8 cellular contexts compared by ENCODE assay signal in the genomic region with DNA sequence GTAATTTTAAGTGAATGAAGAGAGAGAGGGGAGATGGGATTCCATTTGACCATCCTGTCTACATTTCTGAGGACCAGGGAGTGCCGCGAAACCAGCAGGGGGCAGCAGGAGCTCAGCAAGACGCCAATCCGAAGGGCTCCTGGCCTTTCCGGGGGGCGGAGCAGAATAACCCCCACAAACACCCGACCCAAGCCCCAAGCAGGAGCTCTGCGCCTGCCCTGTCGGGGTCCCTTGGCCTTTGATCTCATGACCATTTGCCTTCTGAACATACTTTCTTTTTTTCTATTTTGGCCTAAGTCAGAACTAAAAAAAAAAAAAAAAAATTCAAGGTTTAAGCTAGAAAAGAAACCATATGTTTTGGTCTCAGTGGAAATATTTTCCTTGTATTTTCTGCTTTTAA. TPM values are rescaled to one million over a fixed set of nuclear protein-coding genes. Genes with fewer than 3 reads are reported as not detected.
DNase-seq lines count a peak whose midpoint lies in the region; ATAC-seq, FAIRE-seq and TF ChIP-seq lines count a peak whose summit lies in the region.

No MANE protein-coding gene starts in this region.

- peak; percentile 83 for TF ChIP-seq CTCF in D721Med (IDR thresholded peaks at IDR 0.05; ENCODE audit: insufficient read depth, missing control alignments)
- peak; percentile 56 to 91 (median 62) for TF ChIP-seq CTCF in gastroesophageal sphincter (IDR thresholded peaks at IDR 0.05)
- peak; percentile 88 to 93 (median 89) for TF ChIP-seq CTCF in transverse colon (IDR thresholded peaks at IDR 0.05)

- DNase-seq in D721Med (ENCODE audit: insufficient read length, low spot score) (peak; percentile 55), KBM-7 (peak; percentile 76), SK-N-DZ (ENCODE audit: low spot score) (peak; percentile 1), pons (ENCODE audit: low spot score) (peak; percentile 65), transverse colon (peak; percentile 86)
- peak; percentile 74 for DNase-seq in activated gamma-delta T cell treated with anti-CD3 and anti-CD28 coated beads, Interleukin-2, amount 50 U/mL, for 16 hours (ENCODE audit: low read depth)

- no peaks in the 10 kb centered on the region for H3K27me3 ChIP-seq in gastroesophageal sphincter
- H3K27me3 ChIP-seq in transverse colon, result no peaks in the 10 kb centered on the region

- TF ChIP-seq POLR2A in gastroesophageal sphincter (IDR thresholded peaks at IDR 0.05) (no peak), transverse colon (IDR thresholded peaks at IDR 0.05) (no peak)

- no peaks in the 10 kb centered on the region for H3K9me3 ChIP-seq in gastroesophageal sphincter
- no peaks in the 10 kb centered on the region for H3K9me3 ChIP-seq in transverse colon

- intact Hi-C loops in transverse colon (cut with DNase I; ENCODE audit: low total_unique reads), result loop anchor here (5.0 kb wide), 1 partner anchor 154 kb away; no protein-coding TSS in a partner anchor

- no peak overlapping the region for H3K27ac ChIP-seq in gastroesophageal sphincter
- peak overlapping the region in 2 of 4 donors; percentile 37 to 58 for H3K27ac ChIP-seq in transverse colon

- H3K4me1 ChIP-seq in gastroesophageal sphincter, result peaks cover 4 to 27% (median 11%) of the 10 kb centered on the region in 3 donors
- H3K4me1 ChIP-seq in transverse colon, result peaks cover 12 to 49% (median 23%) of the 10 kb centered on the region in 4 donors

- FAIRE-seq in D721Med (lab: Jason Lieb, UNC), result no peak

- no peak overlapping the region for H3K4me3 ChIP-seq in gastroesophageal sphincter
- H3K4me3 ChIP-seq in transverse colon, result peak overlapping the region in 1 of 4 donors; percentile 32

- H3K36me3 ChIP-seq in gastroesophageal sphincter (no peaks in the 10 kb centered on the region), transverse colon (no peaks in the 10 kb centered on the region)

- TF ChIP-seq EP300 in gastroesophageal sphincter (IDR thresholded peaks at IDR 0.05) (no peak), transverse colon (IDR thresholded peaks at IDR 0.05; ENCODE audit: low read depth) (no peak)

- ATAC-seq in gastroesophageal sphincter, result no peak
- ATAC-seq in GM21515 (IDR thresholded peaks at IDR 0.05; ENCODE audit: unreplicated experiment), result no peak

- in situ Hi-C loops in KBM-7 (cut with MboI; ENCODE audit: low pct_unique_long_range_greater_than_20kb, low sequenced_read_pairs), result no loop called here
- in situ Hi-C loops in transverse colon (cut with MboI; ENCODE audit: low pct_ligation_motif_present in 1 of 4, low pct_unique_long_range_greater_than_20kb in 1 of 4, low sequenced_read_pairs in 3 of 4), result loop anchor here in 3 of 4 donors (5.0 to 25.0 kb wide), 5 partner anchors 89 to 296 kb away; partner anchors contain the start of gene UBE4A (in 2 of the 3)

- 0 to 1% methylated on average over 7 to 8 of the region's 9 CpGs for WGBS in gastroesophageal sphincter (ENCODE audit: low coverage in 1 of 2), 2 donors
- 1 to 6% methylated on average over 2 to 9 of the region's 9 CpGs for WGBS in transverse colon (ENCODE audit: low coverage in 1 of 2), 2 donors

RNA-seq across cellular contexts. Expression of gene SCN2B, which starts 21.9 kb away (rescaled TPM):
- not detected in 2 replicates for polyA plus RNA-seq in SK-N-DZ (2014; cell fraction: cytosol; rRNA removed)
- not detected in 2 replicates for polyA plus RNA-seq in SK-N-DZ (2014; cell fraction: nucleus; rRNA removed)
- total RNA-seq in gastroesophageal sphincter (1 to 10 TPM in 1 of 4 donors, under 1 TPM in 3; 0.25 to 1.0 (median 0.49) TPM), transverse colon (under 1 TPM in 2 of 4 donors, not detected in 2; 0.14 to 0.37 TPM)

RNA-seq across cellular contexts. Expression of gene JAML, which starts 26.4 kb away (rescaled TPM):
- polyA plus RNA-seq in SK-N-DZ (2014; cell fraction: cytosol; rRNA removed), result not detected in 2 replicates
- polyA plus RNA-seq in SK-N-DZ (2014; cell fraction: nucleus; rRNA removed), result not detected in 2 replicates
- 1 to 10 TPM in 3 of 4 donors, under 1 TPM in 1; 0.58 to 5.7 (median 2.4) TPM for total RNA-seq in gastroesophageal sphincter
- total RNA-seq in transverse colon, result 10 to 100 TPM in 2 of 4 donors, 1 to 10 TPM in 2; 3.2 to 15.1 (median 8.0) TPM

RNA-seq across cellular contexts. Expression of gene SCN4B, which starts 45.7 kb away (rescaled TPM):
- not detected in 2 replicates for polyA plus RNA-seq in SK-N-DZ (2014; cell fraction: cytosol; rRNA removed)
- polyA plus RNA-seq in SK-N-DZ (2014; cell fraction: nucleus; rRNA removed), result not detected in 2 replicates
- total RNA-seq in gastroesophageal sphincter, result 1 to 10 TPM; 2.7 to 5.8 (median 3.8) TPM
- total RNA-seq in transverse colon, result 1 to 10 TPM in 1 of 4 donors, under 1 TPM in 2, not detected in 1; 0.41 to 1.1 (median 0.75) TPM

RNA-seq across cellular contexts. Expression of gene MPZL3, which starts 53.8 kb away (rescaled TPM):
- not detected in 2 replicates for polyA plus RNA-seq in SK-N-DZ (2014; cell fraction: cytosol; rRNA removed)
- polyA plus RNA-seq in SK-N-DZ (2014; cell fraction: nucleus; rRNA removed), result not detected in 2 replicates
- total RNA-seq in gastroesophageal sphincter, result 1 to 10 TPM in 1 of 4 donors, under 1 TPM in 3; 0.54 to 3.8 (median 0.65) TPM
- 10 to 100 TPM in 2 of 4 donors, 1 to 10 TPM in 2; 2.4 to 15.2 (median 8.2) TPM for total RNA-seq in transverse colon

Comparison
In these comparisons a context has a peak if more than half of its experiments do, and no peak if none do; other contexts are left out.
1. DNase-seq: peak in every context shown above with its lines; median percentile 86 in transverse colon; 76 in KBM-7; 74 in activated gamma-delta T cell treated with anti-CD3 and anti-CD28 coated beads, Interleukin-2, amount 50 U/mL, for 16 hours; 65 in pons; 55 in D721Med; 1 in SK-N-DZ.